Comparison of ENCODE assay signal across 9 cellular contexts in genomic region chr10:124611738-124612137, GRCh38.
DNase-seq lines count a peak whose midpoint lies in the region; ATAC-seq, FAIRE-seq and TF ChIP-seq lines count a peak whose summit lies in the region.
"Had no signal": no experiment of that assay in that cellular context is flagged by ENCODE, and none has a peak within 500 bp of the region (broad histone marks: within the 10 kb centered on the region; RNA-seq: fewer than 3 reads in every experiment).

No MANE protein-coding gene starts in this region.

- ATAC-seq in GM12878 (peak; percentile 15), GM19455 (IDR thresholded peaks at IDR 0.05; ENCODE audit: unreplicated experiment) (no peak)

- H3K9me3 ChIP-seq in GM12878 (replicated peaks; ENCODE audit: control insufficient read depth, insufficient read depth, low read length): no peaks in the 10 kb centered on the region

- 35% methylated on average over 11 of the region's 11 CpGs for WGBS in GM12878 (ENCODE audit: insufficient coverage, insufficient replicate concordance, low lambda C conversion rate, missing lambda C conversion rate)

- H2AFZ ChIP-seq in GM12878 (ENCODE audit: control insufficient read depth, low read depth, low read length): no peak overlapping the region; the same call in 1 of the 2 replicates

- intact Hi-C loops in GM12878 (cut with micrococcal nuclease; ENCODE audit: unreplicated experiment): loop anchor here (5.0 kb wide), 1 partner anchor 131 kb away; the partner anchor contains the start of gene FAM53B

- H3K27ac Mint-ChIP-seq in T-helper 2 cell treated with Interferon-gamma antibody and Interleukin-4, amounts not matched to agents 5 μg/mL and 100 μg/mL, for 36 hours: no peak overlapping the region

- peaks cover 2% of the 10 kb centered on the region for H3K36me3 Mint-ChIP-seq in T-helper 2 cell treated with Interferon-gamma antibody and Interleukin-4, amounts not matched to agents 5 μg/mL and 100 μg/mL, for 36 hours (ENCODE audit: low read depth)

- TF ChIP-seq POLR2A in GM12878 (IDR thresholded peaks at IDR 0.05; ENCODE audit: low read depth, low read length): no peak

- peaks cover 44% of the 10 kb centered on the region for H3K4me1 ChIP-seq in GM12878 (ENCODE audit: control insufficient read depth, insufficient read depth, low read length)

- RAD21 ChIA-PET in GM12878 (lab: Charles Lee; ENCODE audit: unreplicated experiment): interaction anchor here (1.1 kb wide), 1 partner anchor 130 kb away, joined by 4 read pairs; no protein-coding TSS in a partner anchor

- peaks cover 2% of the 10 kb centered on the region for H3K27me3 Mint-ChIP-seq in T-helper 2 cell treated with Interferon-gamma antibody and Interleukin-4, amounts not matched to agents 5 μg/mL and 100 μg/mL, for 36 hours (ENCODE audit: low read depth)

- no peaks in the 10 kb centered on the region for H3K9me3 Mint-ChIP-seq in T-helper 2 cell treated with Interferon-gamma antibody and Interleukin-4, amounts not matched to agents 5 μg/mL and 100 μg/mL, for 36 hours

- H3K27me3 ChIP-seq in GM12878 (replicated peaks in 1 of 2; ENCODE audit: control insufficient read depth in 2 of 2, insufficient read depth in 2 of 2, low read length in 1 of 2): no peaks in the 10 kb centered on the region

- H3K4me3 ChIP-seq in GM12878: no peak overlapping the region

- no peak overlapping the region for H3K27ac ChIP-seq in GM12878 (ENCODE audit: control insufficient read depth, insufficient read depth)

- no TSS peak for BruUV-seq in GM12878 (replicated peaks; lab: Mats Ljungman, UMichigan)

- in situ Hi-C loops in GM12878 (cut with MboI): no loop called here

- SMC1A ChIA-PET in GM12878 (lab: Charles Lee; ENCODE audit: uncharacterized antibody, unreplicated experiment): interaction anchor here (1.5 to 1.7 kb wide), 2 partner anchors 85 to 130 kb away, joined by 4 read pairs; no protein-coding TSS in a partner anchor

- no peak for TF ChIP-seq CTCF in GM12878 (IDR thresholded peaks at IDR 0.05 in 2 of 3, conservative IDR thresholded peaks at IDR 0.05 in 1 of 3; ENCODE audit: control insufficient read depth in 2 of 3, extremely low read depth in 1 of 3, insufficient read depth in 1 of 3, low read depth in 3 of 3, low read length in 3 of 3)

- no peaks in the 10 kb centered on the region for H4K20me1 ChIP-seq in GM12878 (ENCODE audit: control insufficient read depth, insufficient read depth)

- POLR2A ChIA-PET in GM12878 (lab: Charles Lee): no interaction called here

- no peak overlapping the region for H3K9ac ChIP-seq in GM12878 (ENCODE audit: control insufficient read depth, insufficient read depth, low read length)

- CTCF ChIA-PET in GM12878 (lab: Yijun Ruan, JAX): interaction anchor here (1.2 kb wide), 1 partner anchor 37 kb away, joined by 4 read pairs; no protein-coding TSS in a partner anchor

- no peaks in the 10 kb centered on the region for H3K79me2 ChIP-seq in GM12878 (ENCODE audit: control insufficient read depth, insufficient read depth, low read length)

- H3K4me2 ChIP-seq in GM12878 (ENCODE audit: control insufficient read depth, insufficient read depth): no peak overlapping the region

- H3K4me3 Mint-ChIP-seq in T-helper 2 cell treated with Interferon-gamma antibody and Interleukin-4, amounts not matched to agents 5 μg/mL and 100 μg/mL, for 36 hours: peak overlapping the region; percentile 5

- H3K36me3 ChIP-seq in GM12878 (ENCODE audit: control insufficient read depth in 2 of 2, insufficient read depth in 2 of 2, low read length in 1 of 2): no peaks in the 10 kb centered on the region

- FAIRE-seq in GM12878 (lab: Jason Lieb, UNC): no peak
- FAIRE-seq: frontal cortex had no signal

- TF ChIP-seq EP300 in GM12878 (IDR thresholded peaks at IDR 0.05; ENCODE audit: borderline replicate concordance in 1 of 2, control insufficient read depth in 1 of 2, low read depth in 2 of 2, low read length in 2 of 2): 0 out of 4 replicates have a peak, but pooled peaks of 1 of the 2 experiments have one; percentile 15

- DNase-seq in KG1 (lab: John Stamatoyannopoulos, UW) (peak; percentile 50), GM12878 (ENCODE audit: low read depth, low spot score) (no peak), NCI-H2029 treated with DMSO at 0.1 percent for 48 hours (lab: John Stamatoyannopoulos, UW) (no peak), NCI-H345 treated with DMSO at 0.1 percent for 48 hours (lab: John Stamatoyannopoulos, UW; ENCODE audit: unreplicated experiment) (no peak)
- DNase-seq in T-helper 2 cell treated with Interferon-gamma antibody and Interleukin-4, amounts not matched to agents 5 μg/mL and 100 μg/mL, for 36 hours (ENCODE audit: low spot score): no peak
- DNase-seq in stimulated activated naive CD4-positive, alpha-beta T cell treated with Interleukin-2 at 50 U/mL for 16 hours (lab: John Stamatoyannopoulos, UW): peak; percentile 33
- DNase-seq: midbrain had no signal

- H3K4me1 Mint-ChIP-seq in T-helper 2 cell treated with Interferon-gamma antibody and Interleukin-4, amounts not matched to agents 5 μg/mL and 100 μg/mL, for 36 hours (ENCODE audit: low read depth): peaks cover 19% of the 10 kb centered on the region

- no peak for TF ChIP-seq RAD21 in GM12878 (IDR thresholded peaks at IDR 0.05; ENCODE audit: insufficient read depth, low read depth, low read length)

TF ChIP-seq in GM12878, 131 proteins besides CTCF, POLR2A, EP300 and RAD21:
- TF ChIP-seq DPF2 (IDR thresholded peaks at IDR 0.05): 0 out of 2 replicates have a peak, but pooled peaks have one; percentile 19
- TF ChIP-seq IKZF2 (IDR thresholded peaks at IDR 0.05): peak; percentile 38 to 53; a peak in 3 of 4 replicates
- TF ChIP-seq BCLAF1 (IDR thresholded peaks at IDR 0.05): no peak
- peak; percentile 58; the same call in 1 of the 2 replicates for TF ChIP-seq SPI1 (IDR thresholded peaks at IDR 0.05; ENCODE audit: borderline replicate concordance, insufficient read depth, low read depth, low read length)
- TF ChIP-seq EED (IDR thresholded peaks at IDR 0.05; ENCODE audit: low read depth): peak; percentile 50
- peak; percentile 24; the same call in 1 of the 2 replicates for TF ChIP-seq RUNX3 (IDR thresholded peaks at IDR 0.05; ENCODE audit: low read length)
- TF ChIP-seq TBL1XR1 (IDR thresholded peaks at IDR 0.05; ENCODE audit: low read depth, low read length): no peak
- peak; percentile 38 for TF ChIP-seq IKZF1 (conservative IDR thresholded peaks at IDR 0.05)

Comparison
In these comparisons a context has a peak if more than half of its experiments do, and no peak if none do; other contexts are left out.
1. DNase-seq: peak in KG1 (single experiment) and stimulated activated naive CD4-positive, alpha-beta T cell treated with Interleukin-2 at 50 U/mL for 16 hours (single experiment); none in T-helper 2 cell treated with Interferon-gamma antibody and Interleukin-4, amounts not matched to agents 5 μg/mL and 100 μg/mL, for 36 hours (single experiment), GM12878 (single experiment), NCI-H2029 treated with DMSO at 0.1 percent for 48 hours (single experiment) and NCI-H345 treated with DMSO at 0.1 percent for 48 hours (single experiment).